ENCODE assay signal across 9 cellular contexts in the genomic region with DNA sequence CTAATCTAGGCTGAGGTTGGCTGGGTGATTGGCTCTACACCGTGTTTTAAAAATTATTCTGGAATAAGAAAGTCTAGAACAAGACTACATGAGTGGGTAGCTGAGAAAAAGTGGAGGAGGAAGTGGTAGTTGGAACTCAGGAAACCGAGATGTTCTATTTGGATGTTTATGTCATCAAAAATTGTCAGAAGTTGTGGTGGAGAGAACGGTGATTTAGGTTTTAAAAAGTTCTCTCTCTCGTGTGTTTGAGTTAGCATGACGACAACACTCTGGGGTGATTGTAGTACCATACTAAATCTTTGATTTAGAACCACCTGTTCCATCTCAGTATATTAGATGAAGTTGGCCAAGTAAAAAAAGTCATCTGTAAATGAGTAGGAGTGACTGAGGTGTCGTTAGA. TPM values are rescaled to one million over a fixed set of nuclear protein-coding genes. Genes with fewer than 3 reads are reported as not detected.
DNase-seq lines count a peak whose midpoint lies in the region; ATAC-seq and TF ChIP-seq lines count a peak whose summit lies in the region.
"Not testable (repeated sequence)": the region's sequence is repeated elsewhere in the genome, so short reads cannot be mapped to it uniquely, and the experiment has no call there.
"Had no signal": no experiment of that assay in that cellular context is flagged by ENCODE, and none has a peak within 500 bp of the region (broad histone marks: within the 10 kb centered on the region; RNA-seq: fewer than 3 reads in every experiment).

No MANE protein-coding gene starts in this region.

- peak overlapping the region; percentile 43 to 77 (median 55) for H3K4me2 ChIP-seq in BLaER1 treated with 17β-estradiol and CSF1 and Interleukin-3, amounts not matched to agents 10 nM and 100 nM

- not testable (repeated sequence) for H3K27ac Mint-ChIP-seq in CD8-positive, alpha-beta T cell; T-cell; activated naive CD8-positive, alpha-beta T cell treated with anti-CD3 and anti-CD28 coated beads, Interleukin-2, amount 10 ng/mL, durations not matched to agents 7 days and 5 days; stimulated activated naive CD8-positive, alpha-beta T cell treated with anti-CD3 and anti-CD28 coated beads, Interleukin-15, amount 100 ng/mL, for 72 hours

- CTCF ChIA-PET in CD8-positive, alpha-beta T cell (lab: Charles Lee) = interaction anchor here (0.6 kb wide), 1 partner anchor 1876 kb away, joined by 3 read pairs; no protein-coding TSS in a partner anchor
- CTCF ChIA-PET in T-cell (lab: Charles Lee) = interaction anchor here in 1 of 2 donors (0.6 kb wide), 1 partner anchor 379 kb away, joined by 3 read pairs; no protein-coding TSS in a partner anchor

- POLR2A ChIA-PET in CD8-positive, alpha-beta T cell (lab: Charles Lee); T-cell (lab: Charles Lee); activated naive CD8-positive, alpha-beta T cell treated with anti-CD3 and anti-CD28 coated beads, Interleukin-2, amount 10 ng/mL, durations not matched to agents 7 days and 5 days (lab: Charles Lee): not testable (repeated sequence)

- TF ChIP-seq CTCF in CD8-positive, alpha-beta T cell (IDR thresholded peaks at IDR 0.05) = not testable (repeated sequence)

- not testable (repeated sequence) for H3K4me3 Mint-ChIP-seq in CD8-positive, alpha-beta T cell; T-cell; activated naive CD8-positive, alpha-beta T cell treated with anti-CD3 and anti-CD28 coated beads, Interleukin-2, amount 10 ng/mL, durations not matched to agents 7 days and 5 days; stimulated activated naive CD8-positive, alpha-beta T cell treated with anti-CD3 and anti-CD28 coated beads, Interleukin-15, amount 100 ng/mL, for 72 hours

- not testable (repeated sequence) for H3K9ac ChIP-seq in BLaER1 treated with 17β-estradiol and CSF1 and Interleukin-3, amounts not matched to agents 10 nM and 100 nM

- H3K9me3 ChIP-seq in BLaER1 treated with 17β-estradiol and CSF1 and Interleukin-3, amounts not matched to agents 10 nM and 100 nM (replicated peaks in 1 of 11); CD8-positive, alpha-beta T cell (ENCODE audit: low read length): not testable (repeated sequence)

- H3K9me3 Mint-ChIP-seq in CD8-positive, alpha-beta T cell; T-cell; activated naive CD8-positive, alpha-beta T cell treated with anti-CD3 and anti-CD28 coated beads, Interleukin-2, amount 10 ng/mL, durations not matched to agents 7 days and 5 days; stimulated activated naive CD8-positive, alpha-beta T cell treated with anti-CD3 and anti-CD28 coated beads, Interleukin-15, amount 100 ng/mL, for 72 hours: not testable (repeated sequence)

- intact Hi-C loops in CD8-positive, alpha-beta T cell (cut with DNase I, micrococcal nuclease) = not testable (repeated sequence)

- H3K4me3 ChIP-seq in BLaER1 treated with 17β-estradiol and CSF1 and Interleukin-3, amounts not matched to agents 10 nM and 100 nM; CD8-positive, alpha-beta T cell (ENCODE audit: low read depth, low read length): not testable (repeated sequence)

- H3K36me3 ChIP-seq in BLaER1 treated with 17β-estradiol and CSF1 and Interleukin-3, amounts not matched to agents 10 nM and 100 nM; CD8-positive, alpha-beta T cell (ENCODE audit: insufficient read depth, low read length): not testable (repeated sequence)

- H4K20me1 ChIP-seq in BLaER1 treated with 17β-estradiol and CSF1 and Interleukin-3, amounts not matched to agents 10 nM and 100 nM = not testable (repeated sequence)

- H3K27me3 Mint-ChIP-seq in CD8-positive, alpha-beta T cell (ENCODE audit: low read depth); T-cell; activated naive CD8-positive, alpha-beta T cell treated with anti-CD3 and anti-CD28 coated beads, Interleukin-2, amount 10 ng/mL, durations not matched to agents 7 days and 5 days; stimulated activated naive CD8-positive, alpha-beta T cell treated with anti-CD3 and anti-CD28 coated beads, Interleukin-15, amount 100 ng/mL, for 72 hours: not testable (repeated sequence)

- peak overlapping the region in 2 of 11 experiments; percentile 11 to 32; a peak in 4 of 22 replicates for H3K27ac ChIP-seq in BLaER1 treated with 17β-estradiol and CSF1 and Interleukin-3, amounts not matched to agents 10 nM and 100 nM
- H3K27ac ChIP-seq in CD8-positive, alpha-beta T cell (ENCODE audit: low read depth, low read length) = peak overlapping the region; percentile 11

- H3K27me3 ChIP-seq in BLaER1 treated with 17β-estradiol and CSF1 and Interleukin-3, amounts not matched to agents 10 nM and 100 nM; CD8-positive, alpha-beta T cell (ENCODE audit: insufficient read depth, low read length): not testable (repeated sequence)

- not testable (repeated sequence) for DNase-seq in CD8-positive, alpha-beta T cell; activated naive CD8-positive, alpha-beta T cell treated with anti-CD3 and anti-CD28 coated beads, Interleukin-2, amount 10 ng/mL, durations not matched to agents 7 days and 5 days; stimulated activated naive CD8-positive, alpha-beta T cell treated with anti-CD3 and anti-CD28 coated beads, Interleukin-15, amount 100 ng/mL, for 72 hours
- peak in 8 of 34 experiments; percentile 3 to 23 (median 8) for DNase-seq in T-cell
- DNase-seq in inferior parietal cortex (ENCODE audit: extremely low spot score) = peak; percentile 5

- not testable (repeated sequence) for H3K36me3 Mint-ChIP-seq in CD8-positive, alpha-beta T cell; T-cell; activated naive CD8-positive, alpha-beta T cell treated with anti-CD3 and anti-CD28 coated beads, Interleukin-2, amount 10 ng/mL, durations not matched to agents 7 days and 5 days

- peaks cover 11 to 18% (median 13%) of the 10 kb centered on the region in 10 experiments; a peak in 19 of 20 replicates for H3K4me1 ChIP-seq in BLaER1 treated with 17β-estradiol and CSF1 and Interleukin-3, amounts not matched to agents 10 nM and 100 nM
- H3K4me1 ChIP-seq in CD8-positive, alpha-beta T cell (ENCODE audit: insufficient read depth, low read length) = peaks cover 22% of the 10 kb centered on the region

- peak; percentile 80 for ATAC-seq in CD8-positive, alpha-beta T cell
- ATAC-seq in T-cell (replicated peaks in 1 of 4) = peak; percentile 19 to 89 (median 44)
- peak; percentile 64 for ATAC-seq in activated naive CD8-positive, alpha-beta T cell treated with anti-CD3 and anti-CD28 coated beads, Interleukin-2, amount 10 ng/mL, durations not matched to agents 7 days and 5 days (ENCODE audit: low read depth)
- ATAC-seq in stimulated activated naive CD8-positive, alpha-beta T cell treated with anti-CD3 and anti-CD28 coated beads, Interleukin-15, amount 100 ng/mL, for 72 hours = peak; percentile 48

- H3K4me1 Mint-ChIP-seq in CD8-positive, alpha-beta T cell (ENCODE audit: low read depth); activated naive CD8-positive, alpha-beta T cell treated with anti-CD3 and anti-CD28 coated beads, Interleukin-2, amount 10 ng/mL, durations not matched to agents 7 days and 5 days; stimulated activated naive CD8-positive, alpha-beta T cell treated with anti-CD3 and anti-CD28 coated beads, Interleukin-15, amount 100 ng/mL, for 72 hours: not testable (repeated sequence)
- H3K4me1 Mint-ChIP-seq in T-cell = peaks cover 0 to 14% (median 6%) of the 10 kb centered on the region in 3 donors

RNA-seq across cellular contexts. Expression of a gene that starts 41.4 kb away (rescaled TPM):
- not detected for total RNA-seq in CD8-positive, alpha-beta T cell
- total RNA-seq in T-cell = not detected
- under 1 TPM; 0.11 to 0.19 TPM for total RNA-seq in activated naive CD8-positive, alpha-beta T cell treated with anti-CD3 and anti-CD28 coated beads, Interleukin-2, amount 10 ng/mL, durations not matched to agents 7 days and 5 days
- total RNA-seq: Caco-2; CD4-positive, CD25-positive, alpha-beta regulatory T cell; HFFc6 had no signal
